ENCODE assay signal across 10 cellular contexts in the genomic region with DNA sequence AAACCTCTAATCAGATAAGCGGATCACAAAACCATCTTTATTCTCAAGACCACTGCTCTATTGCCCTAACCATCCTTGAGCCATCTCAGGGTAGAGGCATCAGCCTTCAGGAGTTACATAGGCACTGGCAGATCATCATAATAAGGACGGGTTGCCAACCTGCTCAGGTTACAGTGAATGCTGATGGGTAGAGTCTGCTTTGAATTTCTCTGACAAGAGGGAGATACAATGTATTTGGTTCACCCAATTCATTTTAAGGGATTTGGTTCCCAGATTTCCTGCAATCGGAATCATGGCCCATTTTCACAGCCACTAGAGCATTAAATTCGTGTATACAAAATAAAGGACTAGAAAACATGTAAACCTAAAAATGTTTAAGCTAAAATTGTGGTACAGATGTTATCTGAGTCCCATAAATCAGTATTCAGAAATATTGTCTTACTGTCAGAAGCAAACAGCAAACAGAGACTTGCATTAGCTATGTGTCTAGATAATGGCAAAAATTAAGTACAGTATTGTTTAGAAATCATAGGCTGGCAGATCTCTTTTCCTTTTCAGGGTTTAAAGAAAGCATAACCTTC. TPM values are rescaled to one million over a fixed set of nuclear protein-coding genes. Genes with fewer than 3 reads are reported as not detected.
DNase-seq lines count a peak whose midpoint lies in the region; ATAC-seq and TF ChIP-seq lines count a peak whose summit lies in the region.
"Had no signal": no experiment of that assay in that cellular context is flagged by ENCODE, and none has a peak within 500 bp of the region (broad histone marks: within the 10 kb centered on the region; RNA-seq: fewer than 3 reads in every experiment).

No MANE protein-coding gene starts in this region.

- H3K27ac Mint-ChIP-seq in nephron: peak overlapping the region in 2 of 3 experiments; percentile 4 to 26
- no peak overlapping the region for H3K27ac Mint-ChIP-seq in naive thymus-derived CD4-positive, alpha-beta T cell

- no peak for DNase-seq in HEK293T (ENCODE audit: extremely low spot score)
- no peak for DNase-seq in T-helper 1 cell
- no peak for DNase-seq in naive thymus-derived CD4-positive, alpha-beta T cell
- no peak for DNase-seq in psoas muscle
- DNase-seq: left ventricle myocardium superior had no signal

- POLR2A ChIA-PET in HEK293T (lab: Yijun Ruan, JAX): no interaction called here
- POLR2A ChIA-PET in naive thymus-derived CD4-positive, alpha-beta T cell (lab: Charles Lee): no interaction called here

- H3K4me3 Mint-ChIP-seq in nephron: no peak overlapping the region
- H3K4me3 Mint-ChIP-seq in naive thymus-derived CD4-positive, alpha-beta T cell: no peak overlapping the region

- TF ChIP-seq CTCF in VCaP (conservative IDR thresholded peaks at IDR 0.05) (no peak), nephron (IDR thresholded peaks at IDR 0.05; ENCODE audit: unreplicated experiment in 3 of 3) (no peak), psoas muscle (IDR thresholded peaks at IDR 0.05) (no peak)

- ATAC-seq in naive thymus-derived CD4-positive, alpha-beta T cell: no peak
- no peak for ATAC-seq in psoas muscle
- no peak for ATAC-seq in GM18520 (IDR thresholded peaks at IDR 0.05; ENCODE audit: unreplicated experiment)

- peak overlapping the region in 6 of 11 experiments; percentile 9 to 33 (median 14); a peak in 7 of 22 replicates for H3K9ac ChIP-seq in BLaER1 treated with 17β-estradiol and CSF1 and Interleukin-3, amounts not matched to agents 10 nM and 100 nM

- no peak overlapping the region for H3K4me3 ChIP-seq in BLaER1 treated with 17β-estradiol and CSF1 and Interleukin-3, amounts not matched to agents 10 nM and 100 nM
- no peak overlapping the region for H3K4me3 ChIP-seq in naive thymus-derived CD4-positive, alpha-beta T cell (ENCODE audit: low read length)
- no peak overlapping the region for H3K4me3 ChIP-seq in psoas muscle

- no peaks in the 10 kb centered on the region for H3K27me3 ChIP-seq in BLaER1 treated with 17β-estradiol and CSF1 and Interleukin-3, amounts not matched to agents 10 nM and 100 nM
- H3K27me3 ChIP-seq in naive thymus-derived CD4-positive, alpha-beta T cell (ENCODE audit: control insufficient read depth in 2 of 2, insufficient read depth in 2 of 2, low read length in 2 of 2): no peaks in the 10 kb centered on the region
- H3K27me3 ChIP-seq in psoas muscle (ENCODE audit: insufficient read depth in 3 of 3, low read length in 2 of 3): no peaks in the 10 kb centered on the region

- H3K27ac ChIP-seq in BLaER1 treated with 17β-estradiol and CSF1 and Interleukin-3, amounts not matched to agents 10 nM and 100 nM: peak overlapping the region in 5 of 11 experiments; percentile 4 to 51 (median 31); a peak in 7 of 22 replicates
- H3K27ac ChIP-seq in VCaP (peak overlapping the region; percentile 22; the same call in 1 of the 2 replicates), psoas muscle (no peak overlapping the region)
- H3K27ac ChIP-seq in naive thymus-derived CD4-positive, alpha-beta T cell (ENCODE audit: low read depth, low read length): no peak overlapping the region
- H3K27ac ChIP-seq: C4-2B had no signal

- intact Hi-C loops in naive thymus-derived CD4-positive, alpha-beta T cell (cut with micrococcal nuclease): loop anchor here (1.0 to 10.0 kb wide), 13 partner anchors 41 to 541 kb away; partner anchors contain the start of genes NEDD9 (in 2 of the 2), SMIM13 (in 2 of the 2) and TMEM170B (in 1 of the 2)
- intact Hi-C loops in psoas muscle (cut with DNase I): loop anchor here (2.0 to 10.0 kb wide), 6 partner anchors 253 to 543 kb away; no protein-coding TSS in a partner anchor

- WGBS in psoas muscle, 3 donors: 60 to 64% (median 62%) methylated on average over 4 of the region's 4 CpGs

- no peaks in the 10 kb centered on the region for H3K36me3 ChIP-seq in BLaER1 treated with 17β-estradiol and CSF1 and Interleukin-3, amounts not matched to agents 10 nM and 100 nM
- no peaks in the 10 kb centered on the region for H3K36me3 ChIP-seq in naive thymus-derived CD4-positive, alpha-beta T cell (ENCODE audit: control insufficient read depth in 2 of 3, insufficient read depth in 3 of 3, low read length in 3 of 3)
- H3K36me3 ChIP-seq in psoas muscle (ENCODE audit: insufficient read depth in 1 of 2, low read depth in 1 of 2): no peaks in the 10 kb centered on the region

- H3K4me2 ChIP-seq in BLaER1 treated with 17β-estradiol and CSF1 and Interleukin-3, amounts not matched to agents 10 nM and 100 nM: peak overlapping the region in 2 of 11 experiments; percentile 25 to 30; a peak in 5 of 22 replicates

- H3K27me3 Mint-ChIP-seq in nephron (ENCODE audit: low read depth): no peaks in the 10 kb centered on the region
- no peaks in the 10 kb centered on the region for H3K27me3 Mint-ChIP-seq in naive thymus-derived CD4-positive, alpha-beta T cell

- H3K4me1 ChIP-seq in BLaER1 treated with 17β-estradiol and CSF1 and Interleukin-3, amounts not matched to agents 10 nM and 100 nM: peaks cover 25 to 64% (median 33%) of the 10 kb centered on the region in 10 experiments
- H3K4me1 ChIP-seq in naive thymus-derived CD4-positive, alpha-beta T cell (ENCODE audit: control insufficient read depth in 2 of 2, insufficient read depth in 2 of 2, low read length in 2 of 2): peaks cover 0 to 10% of the 10 kb centered on the region in 2 donors
- no peaks in the 10 kb centered on the region for H3K4me1 ChIP-seq in psoas muscle

- H3K9me3 ChIP-seq in BLaER1 treated with 17β-estradiol and CSF1 and Interleukin-3, amounts not matched to agents 10 nM and 100 nM (replicated peaks in 1 of 11): peaks cover 0 to 6% (median 0%) of the 10 kb centered on the region in 11 experiments; a peak in 2 of 22 replicates
- no peaks in the 10 kb centered on the region for H3K9me3 ChIP-seq in naive thymus-derived CD4-positive, alpha-beta T cell (ENCODE audit: control insufficient read depth in 2 of 3, low read length in 3 of 3)
- no peaks in the 10 kb centered on the region for H3K9me3 ChIP-seq in psoas muscle

- H4K20me1 ChIP-seq in BLaER1 treated with 17β-estradiol and CSF1 and Interleukin-3, amounts not matched to agents 10 nM and 100 nM: no peaks in the 10 kb centered on the region

- H3K9me3 Mint-ChIP-seq in nephron: peaks cover 3% of the 10 kb centered on the region
- peaks cover 0 to 1% (median 0%) of the 10 kb centered on the region in 11 donors for H3K9me3 Mint-ChIP-seq in naive thymus-derived CD4-positive, alpha-beta T cell

- CTCF ChIA-PET in HEK293T (lab: Yijun Ruan, JAX): interaction anchor here (0.6 to 2.5 kb wide), 13 partner anchors 8 to 427 kb away, joined by 3 to 13 read pairs (median 4); no protein-coding TSS in a partner anchor
- CTCF ChIA-PET in naive thymus-derived CD4-positive, alpha-beta T cell (lab: Charles Lee): interaction anchor here (0.6 to 6.5 kb wide), 20 partner anchors 9 to 874 kb away, joined by 3 to 46 read pairs (median 4); no protein-coding TSS in a partner anchor

- no peaks in the 10 kb centered on the region for H3K4me1 Mint-ChIP-seq in nephron
- H3K4me1 Mint-ChIP-seq in naive thymus-derived CD4-positive, alpha-beta T cell: peaks cover 0 to 3% (median 0%) of the 10 kb centered on the region in 7 donors

- H3K36me3 Mint-ChIP-seq in nephron (ENCODE audit: low read depth): no peaks in the 10 kb centered on the region
- no peaks in the 10 kb centered on the region for H3K36me3 Mint-ChIP-seq in naive thymus-derived CD4-positive, alpha-beta T cell

TF ChIP-seq in HEK293T, 16 proteins besides CTCF, POLR2A, EP300 and RAD21:
- TF ChIP-seq NFRKB (IDR thresholded peaks at IDR 0.05) (peak; percentile 21; the same call in 1 of the 2 replicates), FOXM1 (IDR thresholded peaks at IDR 0.05; ENCODE audit: borderline replicate concordance) (no peak)
- TF ChIP-seq, protein P1, sequence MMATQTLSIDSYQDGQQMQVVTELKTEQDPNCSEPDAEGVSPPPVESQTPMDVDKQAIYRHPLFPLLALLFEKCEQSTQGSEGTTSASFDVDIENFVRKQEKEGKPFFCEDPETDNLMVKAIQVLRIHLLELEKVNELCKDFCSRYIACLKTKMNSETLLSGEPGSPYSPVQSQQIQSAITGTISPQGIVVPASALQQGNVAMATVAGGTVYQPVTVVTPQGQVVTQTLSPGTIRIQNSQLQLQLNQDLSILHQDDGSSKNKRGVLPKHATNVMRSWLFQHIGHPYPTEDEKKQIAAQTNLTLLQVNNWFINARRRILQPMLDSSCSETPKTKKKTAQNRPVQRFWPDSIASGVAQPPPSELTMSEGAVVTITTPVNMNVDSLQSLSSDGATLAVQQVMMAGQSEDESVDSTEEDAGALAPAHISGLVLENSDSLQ (IDR thresholded peaks at IDR 0.05): no peak

RNA-seq across cellular contexts. Expression of gene TMEM170B, which starts 41.9 kb away (rescaled TPM):
- total RNA-seq in naive thymus-derived CD4-positive, alpha-beta T cell: 10 to 100 TPM in 1 of 5 experiments, 1 to 10 TPM in 3, under 1 TPM in 1; 0.29 to 12.7 (median 3.4) TPM
- polyA plus RNA-seq in naive thymus-derived CD4-positive, alpha-beta T cell: under 1 TPM; 0.37 TPM
- total RNA-seq in psoas muscle: 10 to 100 TPM in 2 of 4 donors, 1 to 10 TPM in 2; 7.4 to 20.0 (median 10.0) TPM
- polyA plus RNA-seq in psoas muscle: 1 to 10 TPM; 2.7 to 7.4 (median 3.2) TPM

Comparison
In these comparisons a context has a peak if more than half of its experiments do, and no peak if none do; other contexts are left out.
1. H3K27ac Mint-ChIP-seq: peak in nephron (2 of 3); none in naive thymus-derived CD4-positive, alpha-beta T cell (0 of 9).